ENCODE assay signal across 24 cellular contexts in the genomic region with DNA sequence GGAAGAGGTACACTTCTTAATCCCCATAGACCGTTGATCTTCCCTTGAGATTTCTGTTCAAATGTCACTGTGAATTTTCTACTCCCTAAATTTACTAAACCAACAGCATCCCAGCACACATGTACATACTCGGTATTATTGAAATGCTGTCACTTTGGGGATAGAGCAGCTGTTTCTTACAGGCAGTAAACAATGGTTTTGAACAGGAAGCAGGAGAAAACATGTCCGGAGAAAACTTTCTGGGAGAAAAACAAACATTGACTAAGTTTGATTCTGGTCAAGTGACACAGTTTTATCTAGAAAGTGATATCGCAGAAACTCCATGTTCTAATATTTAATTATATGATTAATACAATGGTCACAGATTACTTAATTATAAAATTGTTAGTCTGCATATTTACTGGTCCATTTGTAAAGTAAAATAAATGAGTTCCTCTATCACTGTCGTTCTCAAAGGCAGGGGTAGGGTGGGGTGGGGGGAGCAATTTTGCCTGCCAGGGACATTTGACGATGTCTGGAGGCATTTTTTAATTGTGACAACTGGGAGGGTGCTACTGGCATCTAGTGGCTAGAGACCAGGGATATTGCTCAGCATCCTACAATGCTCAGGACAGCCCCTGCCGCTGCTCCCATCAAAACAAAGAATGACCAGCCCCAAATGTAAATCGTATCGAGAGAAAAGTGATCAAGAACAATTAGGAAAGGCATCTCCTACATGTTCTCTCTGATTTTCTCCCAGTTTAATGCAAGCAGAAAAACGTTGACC. TPM values are rescaled to one million over a fixed set of nuclear protein-coding genes. Genes with fewer than 3 reads are reported as not detected.
A peak's percentile ranks its signal among the peaks of the same experiment; 100 is the strongest.
DNase-seq lines count a peak whose midpoint lies in the region; ATAC-seq, FAIRE-seq and TF ChIP-seq lines count a peak whose summit lies in the region.
"Had no signal": no experiment of that assay in that cellular context is flagged by ENCODE, and none has a peak within 500 bp of the region (broad histone marks: within the 10 kb centered on the region; RNA-seq: fewer than 3 reads in every experiment).

No MANE protein-coding gene starts in this region.

- no peaks in the 10 kb centered on the region for H4K20me1 ChIP-seq in neural progenitor cell (ENCODE audit: low read depth)

- H3K36me3 Mint-ChIP-seq in endothelial cell (ENCODE audit: low read depth, unreplicated experiment) (no peaks in the 10 kb centered on the region), neural progenitor cell (no peaks in the 10 kb centered on the region)
- no peaks in the 10 kb centered on the region for H3K36me3 Mint-ChIP-seq in activated CD4-positive, alpha-beta T cell treated with anti-CD3 and anti-CD28 coated beads, Interleukin-2, amount 10 ng/mL, durations not matched to agents 7 days and 5 days (ENCODE audit: low read depth)
- H3K36me3 Mint-ChIP-seq: CD8-positive, alpha-beta memory T cell had no signal

- H3F3A ChIP-seq in neural progenitor cell (ENCODE audit: low read depth): no peaks in the 10 kb centered on the region

- TF ChIP-seq CTCF in RWPE2 (IDR thresholded peaks at IDR 0.05; ENCODE audit: poor library complexity, severe bottlenecking) (peak; percentile 17), endothelial cell (IDR thresholded peaks at IDR 0.05; ENCODE audit: unreplicated experiment) (no peak), neural progenitor cell (IDR thresholded peaks at IDR 0.05) (no peak)

- CTCF ChIA-PET in activated CD4-positive, alpha-beta T cell treated with anti-CD3 and anti-CD28 coated beads, Interleukin-2, amount 10 ng/mL, durations not matched to agents 7 days and 5 days (lab: Charles Lee): interaction anchor here (1.1 kb wide), 1 partner anchor 12 kb away, joined by 3 read pairs; no protein-coding TSS in a partner anchor

- H3K4me3 ChIP-seq in RWPE2 (ENCODE audit: severe bottlenecking) (no peak overlapping the region), neural progenitor cell (no peak overlapping the region)
- H3K4me3 ChIP-seq: breast epithelium, hepatocyte, lower lobe of right lung, SK-N-MC, transverse colon had no signal

- H2AFZ ChIP-seq in neural progenitor cell (replicated peaks): peak overlapping the region; percentile 1
- H2AFZ ChIP-seq: hepatocyte had no signal

- DNase-seq in HTR-8/SVneo (ENCODE audit: insufficient read length, low spot score) (no peak), RWPE2 (ENCODE audit: low spot score) (no peak), endothelial cell (ENCODE audit: low spot score) (no peak), neural progenitor cell (ENCODE audit: low spot score) (no peak), NCI-H146 (lab: John Stamatoyannopoulos, UW) (no peak)
- DNase-seq in activated CD4-positive, alpha-beta T cell treated with anti-CD3 and anti-CD28 coated beads, Interleukin-2, amount 50 U/mL, for 4 hours: no peak
- no peak for DNase-seq in activated CD4-positive, alpha-beta T cell treated with anti-CD3 and anti-CD28 coated beads, Interleukin-2, amount 10 ng/mL, durations not matched to agents 7 days and 5 days
- DNase-seq: activated gamma-delta T cell treated with Interleukin-2 at 50 U/mL for 16 hours; activated T-cell treated with anti-CD3 and anti-CD28 coated beads, Interleukin-2, amount 50 U/mL, for 1 hour; CD8-positive, alpha-beta memory T cell; GF-D8; lower lobe of right lung; NCI-H1105; NCI-H2081 treated with DMSO at 0.1 percent for 48 hours; NCI-H446 treated with DMSO at 0.1 percent for 48 hours; nucleus accumbens; transverse colon had no signal

- no peaks in the 10 kb centered on the region for H3K9me3 ChIP-seq in RWPE2 (ENCODE audit: severe bottlenecking)
- H3K9me3 ChIP-seq in neural progenitor cell (ENCODE audit: low read depth): no peaks in the 10 kb centered on the region
- H3K9me3 ChIP-seq: breast epithelium, lower lobe of right lung, transverse colon had no signal

- POLR2A ChIA-PET in activated CD4-positive, alpha-beta T cell treated with anti-CD3 and anti-CD28 coated beads, Interleukin-2, amount 10 ng/mL, durations not matched to agents 7 days and 5 days (lab: Charles Lee): no interaction called here

- peak; percentile 69 for FAIRE-seq in HTR-8/SVneo (lab: Jason Lieb, UNC)
- FAIRE-seq: endothelial cell of umbilical vein, RCC 7860 had no signal

- no peaks in the 10 kb centered on the region for H3K79me2 ChIP-seq in neural progenitor cell (ENCODE audit: low read depth)
- H3K79me2 ChIP-seq: hepatocyte had no signal

- H3K9ac ChIP-seq in neural progenitor cell: no peak overlapping the region

- peaks cover 27% of the 10 kb centered on the region for H3K4me1 Mint-ChIP-seq in endothelial cell (ENCODE audit: unreplicated experiment)
- peaks cover 4% of the 10 kb centered on the region for H3K4me1 Mint-ChIP-seq in neural progenitor cell
- H3K4me1 Mint-ChIP-seq in activated CD4-positive, alpha-beta T cell treated with anti-CD3 and anti-CD28 coated beads, Interleukin-2, amount 10 ng/mL, durations not matched to agents 7 days and 5 days: no peaks in the 10 kb centered on the region
- H3K4me1 Mint-ChIP-seq: CD8-positive, alpha-beta memory T cell had no signal

- H3K4me2 ChIP-seq in neural progenitor cell: peak overlapping the region; percentile 10
- H3K4me2 ChIP-seq: hepatocyte had no signal

- H3K27me3 Mint-ChIP-seq in endothelial cell (ENCODE audit: unreplicated experiment): peaks cover 4% of the 10 kb centered on the region
- H3K27me3 Mint-ChIP-seq in neural progenitor cell (ENCODE audit: insufficient read depth, low read depth): peaks cover 3% of the 10 kb centered on the region
- no peaks in the 10 kb centered on the region for H3K27me3 Mint-ChIP-seq in activated CD4-positive, alpha-beta T cell treated with anti-CD3 and anti-CD28 coated beads, Interleukin-2, amount 10 ng/mL, durations not matched to agents 7 days and 5 days
- H3K27me3 Mint-ChIP-seq: dendritic cell treated with granulocyte-macrophage colony-stimulating factor and Interleukin-4, amounts not matched to agents 40 ng/mL and 50 ng/mL, for 4 days had no signal

- H3K9me3 Mint-ChIP-seq in endothelial cell (ENCODE audit: unreplicated experiment) (no peaks in the 10 kb centered on the region), neural progenitor cell (no peaks in the 10 kb centered on the region)
- H3K9me3 Mint-ChIP-seq in activated CD4-positive, alpha-beta T cell treated with anti-CD3 and anti-CD28 coated beads, Interleukin-2, amount 10 ng/mL, durations not matched to agents 7 days and 5 days: peaks cover 4% of the 10 kb centered on the region
- H3K9me3 Mint-ChIP-seq: dendritic cell treated with granulocyte-macrophage colony-stimulating factor and Interleukin-4, amounts not matched to agents 40 ng/mL and 50 ng/mL, for 4 days had no signal

- no peaks in the 10 kb centered on the region for H3K27me3 ChIP-seq in RWPE2 (ENCODE audit: insufficient read depth, poor library complexity, severe bottlenecking)
- H3K27me3 ChIP-seq in neural progenitor cell: no peaks in the 10 kb centered on the region
- H3K27me3 ChIP-seq: breast epithelium, hepatocyte, transverse colon had no signal

- H3K4me1 ChIP-seq in RWPE2 (ENCODE audit: insufficient read depth, poor library complexity, severe bottlenecking): no peaks in the 10 kb centered on the region
- peaks cover 28% of the 10 kb centered on the region for H3K4me1 ChIP-seq in neural progenitor cell
- H3K4me1 ChIP-seq: breast epithelium, lower lobe of right lung had no signal

- no peak for ATAC-seq in RWPE2 (ENCODE audit: low read depth)
- no peak for ATAC-seq in GM18519 (IDR thresholded peaks at IDR 0.05; ENCODE audit: low FRiP score, unreplicated experiment)
- ATAC-seq: lower lobe of right lung had no signal

- H3K4me3 Mint-ChIP-seq in endothelial cell (ENCODE audit: unreplicated experiment): no peak overlapping the region
- no peak overlapping the region for H3K4me3 Mint-ChIP-seq in neural progenitor cell
- no peak overlapping the region for H3K4me3 Mint-ChIP-seq in activated CD4-positive, alpha-beta T cell treated with anti-CD3 and anti-CD28 coated beads, Interleukin-2, amount 10 ng/mL, durations not matched to agents 7 days and 5 days
- H3K4me3 Mint-ChIP-seq: CD8-positive, alpha-beta memory T cell; dendritic cell treated with granulocyte-macrophage colony-stimulating factor and Interleukin-4, amounts not matched to agents 40 ng/mL and 50 ng/mL, for 4 days had no signal

- no peak overlapping the region for H3K27ac ChIP-seq in RWPE2 (ENCODE audit: poor library complexity, severe bottlenecking)
- H3K27ac ChIP-seq in neural progenitor cell: no peak overlapping the region
- H3K27ac ChIP-seq: breast epithelium, hepatocyte, lower lobe of right lung, SK-N-MC, transverse colon had no signal

- no peaks in the 10 kb centered on the region for H3K36me3 ChIP-seq in RWPE2 (ENCODE audit: low read depth)
- H3K36me3 ChIP-seq in neural progenitor cell: no peaks in the 10 kb centered on the region
- H3K36me3 ChIP-seq: breast epithelium, lower lobe of right lung, transverse colon had no signal

- H3K27ac Mint-ChIP-seq in endothelial cell (ENCODE audit: unreplicated experiment): peak overlapping the region; percentile 88
- no peak overlapping the region for H3K27ac Mint-ChIP-seq in neural progenitor cell
- no peak overlapping the region for H3K27ac Mint-ChIP-seq in activated CD4-positive, alpha-beta T cell treated with anti-CD3 and anti-CD28 coated beads, Interleukin-2, amount 10 ng/mL, durations not matched to agents 7 days and 5 days
- H3K27ac Mint-ChIP-seq: CD8-positive, alpha-beta memory T cell; dendritic cell treated with granulocyte-macrophage colony-stimulating factor and Interleukin-4, amounts not matched to agents 40 ng/mL and 50 ng/mL, for 4 days had no signal

RNA-seq across cellular contexts. Expression of a gene that starts 12.2 kb away (rescaled TPM):
- total RNA-seq in endothelial cell (ENCODE audit: unreplicated experiment) (not detected), neural progenitor cell (ENCODE audit: low replicate concordance) (not detected in 2 replicates)
- not detected for total RNA-seq in activated CD4-positive, alpha-beta T cell treated with anti-CD3 and anti-CD28 coated beads, Interleukin-2, amount 10 ng/mL, durations not matched to agents 7 days and 5 days
- total RNA-seq: breast epithelium; CD8-positive, alpha-beta memory T cell; endothelial cell of umbilical vein; lower lobe of right lung; transverse colon had no signal
